Comparison of ENCODE assay signal across 2 cellular contexts in genomic region chr9:72539824-72540347, GRCh38.
TF ChIP-seq lines count a peak whose summit lies in the region.

No MANE protein-coding gene starts in this region.

TF ChIP-seq in HEK293, 187 proteins besides CTCF, POLR2A, EP300 and RAD21 (continued from another document and continues in another):
- TF ChIP-seq ZNF518A (tag by site-specific recombination; conservative IDR thresholded peaks at IDR 0.05; ENCODE audit: low read depth) (no peak), ZNF530 (tag by site-specific recombination; IDR thresholded peaks at IDR 0.05; ENCODE audit: low read depth) (no peak), ZNF555 (tag by site-specific recombination; conservative IDR thresholded peaks at IDR 0.05) (no peak), ZBTB44 (tag by site-specific recombination; IDR thresholded peaks at IDR 0.05) (no peak), ZNF785 (tag by site-specific recombination; IDR thresholded peaks at IDR 0.05) (no peak), ZNF157 (tag by site-specific recombination; IDR thresholded peaks at IDR 0.05) (no peak), ZFHX2 (tag by site-specific recombination; conservative IDR thresholded peaks at IDR 0.05) (peak; percentile 60), OVOL3 (tag by site-specific recombination; IDR thresholded peaks at IDR 0.05) (no peak), ZNF2 (tag by site-specific recombination; IDR thresholded peaks at IDR 0.05) (no peak), TSHZ1 (tag by site-specific recombination; IDR thresholded peaks at IDR 0.05; ENCODE audit: borderline replicate concordance) (no peak)

TF ChIP-seq in K562, 482 proteins besides CTCF, POLR2A, EP300 and RAD21 (continued from another document and continues in another):
- no peak for TF ChIP-seq THAP7 (CRISPR knock-in tag; IDR thresholded peaks at IDR 0.05)
- TF ChIP-seq ZBTB40 (IDR thresholded peaks at IDR 0.05): no peak
- no peak for TF ChIP-seq ZBTB40 (CRISPR knock-in tag; IDR thresholded peaks at IDR 0.05)
- no peak for TF ChIP-seq ZNF407 (IDR thresholded peaks at IDR 0.05; ENCODE audit: low read depth)
- peak; percentile 64; the same call in 1 of the 2 replicates for TF ChIP-seq ZNF766 (CRISPR knock-in tag; conservative IDR thresholded peaks at IDR 0.05)
- no peak for TF ChIP-seq HMGXB4 (CRISPR knock-in tag; IDR thresholded peaks at IDR 0.05)
- TF ChIP-seq PKNOX1 (IDR thresholded peaks at IDR 0.05): peak; percentile 89
- TF ChIP-seq MAZ (CRISPR knock-in tag; conservative IDR thresholded peaks at IDR 0.05 in 1 of 2, IDR thresholded peaks at IDR 0.05 in 1 of 2): 0 out of 4 replicates have a peak, but pooled peaks of 1 of the 2 experiments have one; percentile 13
- no peak for TF ChIP-seq ZEB2 (IDR thresholded peaks at IDR 0.05)
- peak; percentile 97 for TF ChIP-seq MEIS2 (IDR thresholded peaks at IDR 0.05; ENCODE audit: partially characterized antibody)
- no peak for TF ChIP-seq E2F5 (CRISPR knock-in tag; IDR thresholded peaks at IDR 0.05)
- TF ChIP-seq PTTG1 (tag; IDR thresholded peaks at IDR 0.05; ENCODE audit: low read depth): no peak
- TF ChIP-seq RBM25 (IDR thresholded peaks at IDR 0.05; ENCODE audit: low read depth, low read length, severe bottlenecking): no peak
- no peak for TF ChIP-seq PBX2 (CRISPR knock-in tag; IDR thresholded peaks at IDR 0.05; ENCODE audit: low read depth)
- peak; percentile 86 for TF ChIP-seq PBX2 (tag; conservative IDR thresholded peaks at IDR 0.05; ENCODE audit: low read depth)
- TF ChIP-seq ELK3 (CRISPR knock-in tag; IDR thresholded peaks at IDR 0.05): no peak
- TF ChIP-seq RBFOX2 (IDR thresholded peaks at IDR 0.05; ENCODE audit: low read depth, low read length): 0 out of 2 replicates have a peak, but pooled peaks have one; percentile 13
